In genomic region chr3:61606196-61606595, GRCh38 we compare ENCODE assay signal across 3 cellular contexts.
"Had no signal": no experiment of that assay in that cellular context is flagged by ENCODE, and none has a peak within 500 bp of the region (broad histone marks: within the 10 kb centered on the region; RNA-seq: fewer than 3 reads in every experiment).

No MANE protein-coding gene starts in this region.

- ATAC-seq: GM12878 had no signal

- H3K4me3 ChIP-seq: GM12878 had no signal

- DNase-seq: GDM1, GF-D8 had no signal
